Comparison of ENCODE assay signal across 26 cellular contexts in genomic region chr21:38293765-38294164, GRCh38. TPM values are rescaled to one million over a fixed set of nuclear protein-coding genes. Genes with fewer than 3 reads are reported as not detected.
A peak's percentile ranks its signal among the peaks of the same experiment; 100 is the strongest.
DNase-seq lines count a peak whose midpoint lies in the region; ATAC-seq and TF ChIP-seq lines count a peak whose summit lies in the region.
"Had no signal": no experiment of that assay in that cellular context is flagged by ENCODE, and none has a peak within 500 bp of the region (broad histone marks: within the 10 kb centered on the region; RNA-seq: fewer than 3 reads in every experiment).

No MANE protein-coding gene starts in this region.

- intact Hi-C loops in esophagus squamous epithelium (cut with DNase I), result no loop called here
- intact Hi-C loops in naive thymus-derived CD4-positive, alpha-beta T cell (cut with micrococcal nuclease), result loop anchor here in 1 of 2 donors (2.0 kb wide), 2 partner anchors 49 to 75 kb away; no protein-coding TSS in a partner anchor

- no peaks in the 10 kb centered on the region for H3K79me2 ChIP-seq in ACC112 (ENCODE audit: control insufficient read depth, insufficient read depth, low read length, unreplicated experiment)

- H3K9me3 Mint-ChIP-seq in naive thymus-derived CD4-positive, alpha-beta T cell, result no peaks in the 10 kb centered on the region
- H3K9me3 Mint-ChIP-seq: naive B cell; stimulated activated effector memory CD8-positive, alpha-beta T cell treated with anti-CD3 and anti-CD28 coated beads, Interleukin-12 subunit alpha, Interleukin-12 subunit beta, amount 100 ng/mL, for 72 hours had no signal

- TF ChIP-seq CTCF in RWPE1 (conservative IDR thresholded peaks at IDR 0.05; ENCODE audit: low read depth), result no peak
- TF ChIP-seq CTCF in esophagus squamous epithelium (IDR thresholded peaks at IDR 0.05), result no peak

- peaks cover 88% of the 10 kb centered on the region for H3K4me1 ChIP-seq in ACC112 (ENCODE audit: control insufficient read depth, insufficient read depth, low read length, unreplicated experiment)
- H3K4me1 ChIP-seq in esophagus squamous epithelium, result peaks cover 22 to 91% (median 52%) of the 10 kb centered on the region in 3 donors
- peaks cover 0 to 43% of the 10 kb centered on the region in 2 donors for H3K4me1 ChIP-seq in naive thymus-derived CD4-positive, alpha-beta T cell (ENCODE audit: control insufficient read depth in 2 of 2, insufficient read depth in 2 of 2, low read length in 2 of 2)
- H3K4me1 ChIP-seq: HAP-1, prostate gland had no signal

- DNase-seq in RWPE1 (ENCODE audit: low spot score), result no peak
- DNase-seq in esophagus squamous epithelium (lab: John Stamatoyannopoulos, UW), result no peak
- DNase-seq in naive thymus-derived CD4-positive, alpha-beta T cell, result no peak
- no peak for DNase-seq in GM03348 (ENCODE audit: low spot score)
- DNase-seq: activated CD8-positive, alpha-beta T cell treated with anti-CD3 and anti-CD28 coated beads, Interleukin-2, amount 10 ng/mL, durations not matched to agents 7 days and 5 days; activated T-cell treated with anti-CD3 and anti-CD28 coated beads, Interleukin-2, amount 50 U/mL, for 48 hours; brain microvascular endothelial cell; cortex of kidney; DMS79 treated with DMSO at 0.1 percent for 48 hours; left ventricle myocardium inferior; naive B cell; NCI-H2029 treated with DMSO at 0.1 percent for 48 hours; NK-92 treated with Interleukin-12 subunit alpha and Interleukin-12 subunit beta, amount 100 ng/mL, for 24 hours; RPMI8226; upper lobe of right lung had no signal

- peak overlapping the region in 8 of 9 donors; percentile 75 to 93 (median 88) for H3K27ac Mint-ChIP-seq in naive thymus-derived CD4-positive, alpha-beta T cell
- H3K27ac Mint-ChIP-seq: activated CD8-positive, alpha-beta T cell treated with anti-CD3 and anti-CD28 coated beads, Interleukin-2, amount 10 ng/mL, durations not matched to agents 7 days and 5 days; activated naive CD8-positive, alpha-beta T cell; naive B cell; stimulated activated effector memory CD8-positive, alpha-beta T cell treated with anti-CD3 and anti-CD28 coated beads, Interleukin-12 subunit alpha, Interleukin-12 subunit beta, amount 100 ng/mL, for 72 hours had no signal

- no peaks in the 10 kb centered on the region for H3K36me3 Mint-ChIP-seq in naive thymus-derived CD4-positive, alpha-beta T cell
- H3K36me3 Mint-ChIP-seq: activated naive CD8-positive, alpha-beta T cell; naive B cell; stimulated activated effector memory CD8-positive, alpha-beta T cell treated with anti-CD3 and anti-CD28 coated beads, Interleukin-12 subunit alpha, Interleukin-12 subunit beta, amount 100 ng/mL, for 72 hours had no signal

- ATAC-seq in naive thymus-derived CD4-positive, alpha-beta T cell, result no peak
- ATAC-seq in GM18907 (IDR thresholded peaks at IDR 0.05; ENCODE audit: unreplicated experiment) (no peak), HG03039 (IDR thresholded peaks at IDR 0.05; ENCODE audit: unreplicated experiment) (no peak), GM21619 (IDR thresholded peaks at IDR 0.05; ENCODE audit: unreplicated experiment) (no peak)
- ATAC-seq: activated CD8-positive, alpha-beta T cell treated with anti-CD3 and anti-CD28 coated beads, Interleukin-2, amount 10 ng/mL, durations not matched to agents 7 days and 5 days; stimulated activated effector memory CD8-positive, alpha-beta T cell treated with anti-CD3 and anti-CD28 coated beads, Interleukin-12 subunit alpha, Interleukin-12 subunit beta, amount 100 ng/mL, for 72 hours had no signal

- H3K27ac ChIP-seq in ACC112 (ENCODE audit: low read depth, low read length), result peak overlapping the region; percentile 96
- peak overlapping the region; percentile 80 for H3K27ac ChIP-seq in RWPE1
- H3K27ac ChIP-seq in esophagus squamous epithelium, result peak overlapping the region; percentile 31 to 67 (median 48)
- H3K27ac ChIP-seq in naive thymus-derived CD4-positive, alpha-beta T cell (ENCODE audit: low read depth, low read length), result no peak overlapping the region
- H3K27ac ChIP-seq: brain microvascular endothelial cell, left ventricle myocardium inferior, prostate gland, upper lobe of right lung had no signal

- peak overlapping the region in 7 of 10 donors; percentile 47 to 80 (median 67) for H3K4me3 Mint-ChIP-seq in naive thymus-derived CD4-positive, alpha-beta T cell
- H3K4me3 Mint-ChIP-seq: activated CD8-positive, alpha-beta T cell treated with anti-CD3 and anti-CD28 coated beads, Interleukin-2, amount 10 ng/mL, durations not matched to agents 7 days and 5 days; activated naive CD8-positive, alpha-beta T cell; naive B cell; stimulated activated effector memory CD8-positive, alpha-beta T cell treated with anti-CD3 and anti-CD28 coated beads, Interleukin-12 subunit alpha, Interleukin-12 subunit beta, amount 100 ng/mL, for 72 hours had no signal

- H3K27me3 ChIP-seq in ACC112 (ENCODE audit: insufficient read depth, low read length) (no peaks in the 10 kb centered on the region), esophagus squamous epithelium (no peaks in the 10 kb centered on the region)
- no peaks in the 10 kb centered on the region for H3K27me3 ChIP-seq in naive thymus-derived CD4-positive, alpha-beta T cell (ENCODE audit: control insufficient read depth in 2 of 2, insufficient read depth in 2 of 2, low read length in 2 of 2)
- H3K27me3 ChIP-seq: brain microvascular endothelial cell, upper lobe of right lung had no signal

- H3K27me3 Mint-ChIP-seq in naive thymus-derived CD4-positive, alpha-beta T cell, result peaks cover 0 to 5% (median 0%) of the 10 kb centered on the region in 5 donors

- H3K4me3 ChIP-seq in ACC112 (ENCODE audit: low read depth, low read length), result no peak overlapping the region
- no peak overlapping the region for H3K4me3 ChIP-seq in esophagus squamous epithelium
- no peak overlapping the region for H3K4me3 ChIP-seq in naive thymus-derived CD4-positive, alpha-beta T cell (ENCODE audit: low read length)
- H3K4me3 ChIP-seq: HAP-1, left ventricle myocardium inferior, prostate gland, upper lobe of right lung had no signal

- no peaks in the 10 kb centered on the region for H3K9me3 ChIP-seq in esophagus squamous epithelium
- H3K9me3 ChIP-seq in naive thymus-derived CD4-positive, alpha-beta T cell (ENCODE audit: control insufficient read depth in 2 of 3, low read length in 3 of 3), result no peaks in the 10 kb centered on the region
- H3K9me3 ChIP-seq: left ventricle myocardium inferior, prostate gland, upper lobe of right lung had no signal

- H3K36me3 ChIP-seq in ACC112 (ENCODE audit: insufficient read depth, low read length) (no peaks in the 10 kb centered on the region), esophagus squamous epithelium (peaks cover 0 to under 1% (median 0%) of the 10 kb centered on the region in 3 donors)
- no peaks in the 10 kb centered on the region for H3K36me3 ChIP-seq in naive thymus-derived CD4-positive, alpha-beta T cell (ENCODE audit: control insufficient read depth in 2 of 3, insufficient read depth in 3 of 3, low read length in 3 of 3)
- H3K36me3 ChIP-seq: brain microvascular endothelial cell, HAP-1, left ventricle myocardium inferior, prostate gland, upper lobe of right lung had no signal

- H3K4me1 Mint-ChIP-seq in naive thymus-derived CD4-positive, alpha-beta T cell, result peaks cover 13 to 63% (median 32%) of the 10 kb centered on the region in 7 donors
- H3K4me1 Mint-ChIP-seq: stimulated activated effector memory CD8-positive, alpha-beta T cell treated with anti-CD3 and anti-CD28 coated beads, Interleukin-12 subunit alpha, Interleukin-12 subunit beta, amount 100 ng/mL, for 72 hours had no signal

- CTCF ChIA-PET in RWPE1 (lab: Yijun Ruan, JAX), result interaction anchor here (0.5 kb wide), 1 partner anchor 15 kb away, joined by 5 read pairs; no protein-coding TSS in a partner anchor
- CTCF ChIA-PET in naive thymus-derived CD4-positive, alpha-beta T cell (lab: Charles Lee), result interaction anchor here (0.6 to 1.4 kb wide), 4 partner anchors 13 to 59 kb away, joined by 3 to 7 read pairs (median 4); no protein-coding TSS in a partner anchor

- WGBS in esophagus squamous epithelium, 2 donors, result 45 to 54% methylated on average over 5 of the region's 5 CpGs

- TF ChIP-seq POLR2A in esophagus squamous epithelium (IDR thresholded peaks at IDR 0.05), result no peak

- POLR2A ChIA-PET in RWPE1 (lab: Yijun Ruan, JAX; ENCODE audit: low non-redundant PET), result no interaction called here
- POLR2A ChIA-PET in naive thymus-derived CD4-positive, alpha-beta T cell (lab: Charles Lee), result interaction anchor here (0.6 to 2.6 kb wide), 7 partner anchors 9 to 30 kb away, joined by 3 to 15 read pairs (median 3); no protein-coding TSS in a partner anchor

- no peak overlapping the region for H2AFZ ChIP-seq in ACC112 (ENCODE audit: low read length, unreplicated experiment)

RNA-seq across cellular contexts. Expression of gene KCNJ15, which starts 37.0 kb away (rescaled TPM):
- 10 to 100 TPM in 3 of 4 donors, 1 to 10 TPM in 1; 8.1 to 17.8 (median 15.8) TPM for total RNA-seq in esophagus squamous epithelium
- 1 to 10 TPM in 1 of 5 experiments, under 1 TPM in 3, not detected in 1; 0.16 to 1.1 (median 0.70) TPM for total RNA-seq in naive thymus-derived CD4-positive, alpha-beta T cell
- polyA plus RNA-seq in naive thymus-derived CD4-positive, alpha-beta T cell, result not detected
- total RNA-seq: A673; activated CD8-positive, alpha-beta T cell treated with anti-CD3 and anti-CD28 coated beads, Interleukin-2, amount 10 ng/mL, durations not matched to agents 7 days and 5 days; frontal cortex; NCI-H460 had no signal

Comparison
In these comparisons a context has a peak if more than half of its experiments do, and no peak if none do; other contexts are left out.
1. RNA of gene KCNJ15, which starts 37.0 kb away (total RNA-seq): 8.1 to 17.8 TPM in esophagus squamous epithelium; 0.16 to 1.1 TPM in naive thymus-derived CD4-positive, alpha-beta T cell; every median in the first group is over 4 times any median in the second.